9 cellular contexts compared by ENCODE assay signal in genomic region chr17:21551081-21551881, GRCh38.
A peak's percentile ranks its signal among the peaks of the same experiment; 100 is the strongest.
DNase-seq lines count a peak whose midpoint lies in the region; ATAC-seq, FAIRE-seq and TF ChIP-seq lines count a peak whose summit lies in the region.
"Had no signal": no experiment of that assay in that cellular context is flagged by ENCODE, and none has a peak within 500 bp of the region (broad histone marks: within the 10 kb centered on the region; RNA-seq: fewer than 3 reads in every experiment).

No MANE protein-coding gene starts in this region.

- peaks cover 6% of the 10 kb centered on the region for H3K9me3 Mint-ChIP-seq in activated naive CD8-positive, alpha-beta T cell treated with anti-CD3 and anti-CD28 coated beads for 36 hours

- H3K9me3 ChIP-seq in pancreas, result no peaks in the 10 kb centered on the region
- peaks cover 3% of the 10 kb centered on the region for H3K9me3 ChIP-seq in thoracic aorta

- ATAC-seq in Right ventricle myocardium inferior, result peak; percentile 98
- peak; percentile 97 to 99 (median 98) for ATAC-seq in pancreas
- ATAC-seq in thoracic aorta (ENCODE audit: insufficient number of reproducible peaks, low FRiP score, low read depth), result peak; percentile 88

- peak; percentile 48 to 60 for DNase-seq in NCI-H2081 (lab: John Stamatoyannopoulos, UW)
- no peak for DNase-seq in NCI-H2081 treated with DMSO at 0.1 percent for 48 hours (lab: John Stamatoyannopoulos, UW)
- DNase-seq in Jurkat, Clone E6-1 (ENCODE audit: low read depth, low spot score), result peak; percentile 51
- peak; percentile 38 for DNase-seq in SKM-1 (lab: John Stamatoyannopoulos, UW; ENCODE audit: unreplicated experiment)
- peak; percentile 79 for DNase-seq in activated naive CD8-positive, alpha-beta T cell treated with anti-CD3 and anti-CD28 coated beads for 36 hours
- peak; percentile 92 for DNase-seq in Right ventricle myocardium inferior (ENCODE audit: missing footprints)
- DNase-seq in pancreas, result peak; percentile 75 to 95 (median 84)
- DNase-seq in thoracic aorta (ENCODE audit: low spot score), result peak; percentile 26

- whole genome bisulfite sequencing in pancreas, 2 donors, result 1% methylated on average over 70 to 75 of the region's 75 CpGs

- FAIRE-seq in pancreas (lab: Jason Lieb, UNC), result no peak
- FAIRE-seq: G401.6 had no signal

- intact Hi-C loops in Right ventricle myocardium inferior (cut with DNase I) (no loop called here), pancreas (cut with DNase I) (no loop called here)

- peak overlapping the region; percentile 40 to 75 (median 65) for H3K27ac ChIP-seq in pancreas
- H3K27ac ChIP-seq in thoracic aorta, result peak overlapping the region; percentile 76 to 78

- H3K4me1 Mint-ChIP-seq in activated naive CD8-positive, alpha-beta T cell treated with anti-CD3 and anti-CD28 coated beads for 36 hours, result peaks cover 29% of the 10 kb centered on the region

- peaks cover 0 to 12% (median 8%) of the 10 kb centered on the region in 3 donors for H3K4me1 ChIP-seq in pancreas
- H3K4me1 ChIP-seq in thoracic aorta (ENCODE audit: control insufficient read depth in 1 of 2, low read depth in 2 of 2), result peaks cover 16 to 20% of the 10 kb centered on the region in 2 donors

- H3K27ac Mint-ChIP-seq in activated naive CD8-positive, alpha-beta T cell treated with anti-CD3 and anti-CD28 coated beads for 36 hours, result peak overlapping the region; percentile 88

- peak overlapping the region; percentile 74 for H3K4me3 ChIP-seq in Jurkat, Clone E6-1 (ENCODE audit: low read length)
- H3K4me3 ChIP-seq in pancreas, result peak overlapping the region; percentile 52 to 93 (median 70)
- H3K4me3 ChIP-seq in thoracic aorta, result peak overlapping the region; percentile 89

- peaks cover 13% of the 10 kb centered on the region for H3K27me3 Mint-ChIP-seq in activated naive CD8-positive, alpha-beta T cell treated with anti-CD3 and anti-CD28 coated beads for 36 hours

- no peaks in the 10 kb centered on the region for H3K36me3 ChIP-seq in pancreas
- no peaks in the 10 kb centered on the region for H3K36me3 ChIP-seq in thoracic aorta

- peak overlapping the region; percentile 83 for H3K4me3 Mint-ChIP-seq in activated naive CD8-positive, alpha-beta T cell treated with anti-CD3 and anti-CD28 coated beads for 36 hours

- H3K36me3 Mint-ChIP-seq in activated naive CD8-positive, alpha-beta T cell treated with anti-CD3 and anti-CD28 coated beads for 36 hours, result peaks cover 36% of the 10 kb centered on the region

- H3K27me3 ChIP-seq in pancreas (no peaks in the 10 kb centered on the region), thoracic aorta (replicated peaks; ENCODE audit: insufficient read depth) (no peaks in the 10 kb centered on the region)

- TF ChIP-seq CTCF in pancreas (IDR thresholded peaks at IDR 0.05), result no peak
- no peak for TF ChIP-seq CTCF in thoracic aorta (IDR thresholded peaks at IDR 0.05)
